ENCODE assay signal across 20 cellular contexts in the genomic region with DNA sequence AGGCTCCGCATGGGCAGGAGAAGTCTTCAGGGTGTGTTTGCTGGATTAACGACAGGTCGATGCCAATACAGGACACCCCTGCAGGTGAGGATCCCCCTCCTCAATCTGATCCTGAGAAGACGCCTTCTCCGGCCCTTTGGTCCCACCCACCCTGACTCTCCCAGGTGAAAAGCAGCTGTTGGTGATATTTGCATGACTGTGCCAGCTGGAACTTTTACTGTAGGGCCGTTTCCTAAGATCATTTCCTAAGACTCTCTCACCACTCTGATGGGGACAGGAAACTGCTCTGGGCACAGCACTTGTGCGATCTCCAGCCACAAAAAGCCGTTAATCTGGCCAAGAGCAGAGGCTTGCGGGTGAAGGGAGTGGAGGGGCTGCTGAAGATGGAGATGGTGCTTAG. TPM values are rescaled to one million over a fixed set of nuclear protein-coding genes. Genes with fewer than 3 reads are reported as not detected.
DNase-seq lines count a peak whose midpoint lies in the region; ATAC-seq and TF ChIP-seq lines count a peak whose summit lies in the region.
"Had no signal": no experiment of that assay in that cellular context is flagged by ENCODE, and none has a peak within 500 bp of the region (broad histone marks: within the 10 kb centered on the region; RNA-seq: fewer than 3 reads in every experiment).

No MANE protein-coding gene starts in this region.

- no peak overlapping the region for H3K4ac ChIP-seq in IMR-90 (ENCODE audit: low read depth, low read length)

- peaks cover 5% of the 10 kb centered on the region for H3K27me3 ChIP-seq in IMR-90 (ENCODE audit: control insufficient read depth, insufficient read depth, low read length)
- H3K27me3 ChIP-seq: thyroid gland had no signal

- no peak overlapping the region for H2AK9ac ChIP-seq in IMR-90 (replicated peaks; ENCODE audit: low read depth, low read length, poor library complexity)

- H4K8ac ChIP-seq in IMR-90 (ENCODE audit: low read depth in 2 of 2, low read length in 2 of 2), result no peak overlapping the region

- H2AK5ac ChIP-seq in IMR-90 (ENCODE audit: low read depth, low read length), result no peak overlapping the region

- in situ Hi-C loops in IMR-90 (cut with MboI; ENCODE audit: low sequenced_read_pairs), result no loop called here

- intact Hi-C loops in IMR-90 (cut with micrococcal nuclease), result no loop called here

- no peak overlapping the region for H2BK15ac ChIP-seq in IMR-90 (ENCODE audit: low read depth, low read length)

- CTCF ChIA-PET in IMR-90 (lab: Yijun Ruan, JAX), result no interaction called here

- no peak overlapping the region for H2BK20ac ChIP-seq in IMR-90 (ENCODE audit: low read depth, low read length)

- no peak for TF ChIP-seq RAD21 in IMR-90 (IDR thresholded peaks at IDR 0.05; ENCODE audit: low read length)

- H2AFZ ChIP-seq in IMR-90 (replicated peaks; ENCODE audit: low read length, poor library complexity), result peak overlapping the region; percentile 67

- DNase-seq in IMR-90 (no peak), NOMO-1 treated with dmso at 0.1 percent for 144 hours (lab: John Stamatoyannopoulos, UW; ENCODE audit: unreplicated experiment) (peak; percentile 37), dermis blood vessel endothelial cell (peak; percentile 39), type B pancreatic cell (ENCODE audit: extremely low spot score, unreplicated experiment) (no peak), DMS114 treated with DMSO at 0.1 percent for 48 hours (lab: John Stamatoyannopoulos, UW; ENCODE audit: unreplicated experiment) (no peak), activated gamma-delta T cell (lab: John Stamatoyannopoulos, UW) (no peak), COR-L47 (lab: John Stamatoyannopoulos, UW) (no peak)
- DNase-seq: activated effector memory CD4-positive, alpha-beta T cell treated with Interleukin-2 at 50 U/mL for 16 hours; activated naive CD8-positive, alpha-beta T cell treated with anti-CD3 and anti-CD28 coated beads, Interleukin-2, amount 50 U/mL, for 24 hours; DND-41; glutamatergic neuron; NCI-H146; NCI-H774; occipital lobe; PC-3; SHP77; stimulated activated CD4-positive, alpha-beta T cell treated with anti-CD3 and anti-CD28 coated beads, Interleukin-4, amount 100 ng/mL, for 1 hour; stimulated activated naive CD8-positive, alpha-beta T cell treated with anti-CD3 and anti-CD28 coated beads, Interleukin-15, Interleukin-2, amounts not matched to agents 100 U/mL and 50 U/mL, for 24 hours; thyroid gland had no signal

- no peak overlapping the region for H3K9ac ChIP-seq in IMR-90 (ENCODE audit: low read depth, low read length)

- no peak overlapping the region for H3K18ac ChIP-seq in IMR-90 (ENCODE audit: low read depth, low read length)

- no peaks in the 10 kb centered on the region for H3K79me1 ChIP-seq in IMR-90 (ENCODE audit: low read depth in 1 of 2, low read length in 2 of 2)

- peaks cover 3% of the 10 kb centered on the region for H3K4me1 ChIP-seq in IMR-90 (ENCODE audit: control insufficient read depth, insufficient read depth, low read length)

- no peak for TF ChIP-seq POLR2A in IMR-90 (IDR thresholded peaks at IDR 0.05; ENCODE audit: low read depth, low read length)

- H2BK5ac ChIP-seq in IMR-90 (ENCODE audit: low read depth, low read length, poor library complexity, severe bottlenecking), result no peak overlapping the region

- peak overlapping the region; percentile 11 for H3K27ac Mint-ChIP-seq in type B pancreatic cell
- H3K27ac Mint-ChIP-seq: activated naive CD8-positive, alpha-beta T cell treated with anti-CD3 and anti-CD28 coated beads, Interleukin-2, amount 50 U/mL, for 24 hours had no signal

- no peaks in the 10 kb centered on the region for H3K36me3 Mint-ChIP-seq in type B pancreatic cell
- H3K36me3 Mint-ChIP-seq: brain had no signal

- no peak for ATAC-seq in IMR-90 (ENCODE audit: low read depth)
- ATAC-seq: activated naive CD8-positive, alpha-beta T cell treated with anti-CD3 and anti-CD28 coated beads, Interleukin-2, amount 50 U/mL, for 24 hours; PC-3; stimulated activated naive CD8-positive, alpha-beta T cell treated with anti-CD3 and anti-CD28 coated beads, Interleukin-15, Interleukin-2, amounts not matched to agents 100 U/mL and 50 U/mL, for 24 hours had no signal

- H3K36me3 ChIP-seq in IMR-90 (ENCODE audit: control insufficient read depth, insufficient read depth, low read length), result no peaks in the 10 kb centered on the region
- H3K36me3 ChIP-seq: thyroid gland had no signal

- H3K4me3 Mint-ChIP-seq in type B pancreatic cell, result no peak overlapping the region
- H3K4me3 Mint-ChIP-seq: activated naive CD8-positive, alpha-beta T cell treated with anti-CD3 and anti-CD28 coated beads, Interleukin-2, amount 50 U/mL, for 24 hours; brain had no signal

- WGBS in IMR-90 (ENCODE audit: extremely low coverage in 2 of 2, insufficient read length in 1 of 2), 2 experiments, result 53% methylated on average over 3 of the region's 9 CpGs; no CpG with 5 or more reads in 1 of the 2 experiments

- no peak overlapping the region for H4K5ac ChIP-seq in IMR-90 (ENCODE audit: low read depth, low read length)

- dilution Hi-C loops in IMR-90 (cut with HindIII; ENCODE audit: low sequenced_read_pairs, unreplicated experiment), result no loop called here

- no peaks in the 10 kb centered on the region for H3K9me1 ChIP-seq in IMR-90 (ENCODE audit: insufficient read depth, low read length)

- H3K4me2 ChIP-seq in IMR-90 (ENCODE audit: low read depth, low read length), result no peak overlapping the region

- no peak overlapping the region for H4K91ac ChIP-seq in IMR-90 (ENCODE audit: insufficient read depth, low read depth, low read length)

- H3K23ac ChIP-seq in IMR-90 (ENCODE audit: low read depth, low read length), result no peak overlapping the region

- POLR2A ChIA-PET in IMR-90 (lab: Charles Lee; ENCODE audit: unreplicated experiment), result interaction anchor here (0.6 kb wide), 1 partner anchor 26 kb away, joined by 3 read pairs; no protein-coding TSS in a partner anchor

- no TSS peak for BruUV-seq in IMR-90 (replicated peaks; lab: Mats Ljungman, UMichigan)

- H3K56ac ChIP-seq in IMR-90 (ENCODE audit: extremely low read depth, insufficient read depth, low read length), result no peak overlapping the region

- H3K27me3 Mint-ChIP-seq in type B pancreatic cell, result no peaks in the 10 kb centered on the region

- peaks cover 6% of the 10 kb centered on the region for H3K4me1 Mint-ChIP-seq in type B pancreatic cell (ENCODE audit: unreplicated experiment)
- H3K4me1 Mint-ChIP-seq: activated naive CD8-positive, alpha-beta T cell treated with anti-CD3 and anti-CD28 coated beads, Interleukin-2, amount 50 U/mL, for 24 hours had no signal

- no peak overlapping the region for H3K14ac ChIP-seq in IMR-90 (replicated peaks; ENCODE audit: low read depth, low read length)

- no peak overlapping the region for H3K4me3 ChIP-seq in IMR-90 (ENCODE audit: insufficient read depth, low read depth, low read length)
- H3K4me3 ChIP-seq: thyroid gland had no signal

- H2BK120ac ChIP-seq in IMR-90 (ENCODE audit: low read depth, low read length), result no peak overlapping the region

- TF ChIP-seq CTCF in IMR-90 (conservative IDR thresholded peaks at IDR 0.05; ENCODE audit: low read depth, low read length) (no peak), type B pancreatic cell (conservative IDR thresholded peaks at IDR 0.05) (no peak)

- no peaks in the 10 kb centered on the region for H3K9me3 ChIP-seq in IMR-90 (ENCODE audit: control insufficient read depth, insufficient read depth, low read length)
- H3K9me3 ChIP-seq: thyroid gland had no signal

- no peaks in the 10 kb centered on the region for H4K20me1 ChIP-seq in IMR-90 (ENCODE audit: insufficient read depth, low read length)

- no peaks in the 10 kb centered on the region for H3K9me3 Mint-ChIP-seq in type B pancreatic cell
- H3K9me3 Mint-ChIP-seq: activated naive CD8-positive, alpha-beta T cell treated with anti-CD3 and anti-CD28 coated beads, Interleukin-2, amount 50 U/mL, for 24 hours; brain had no signal

- H3K27ac ChIP-seq in IMR-90 (ENCODE audit: insufficient read depth, low read length), result no peak overlapping the region
- H3K27ac ChIP-seq: thyroid gland had no signal

TF ChIP-seq in IMR-90, 13 proteins besides CTCF, POLR2A, EP300 and RAD21 (continues in another document):
- no peak for TF ChIP-seq RCOR1 (IDR thresholded peaks at IDR 0.05; ENCODE audit: insufficient replicate concordance, low read length)
- no peak for TF ChIP-seq SMC3 (IDR thresholded peaks at IDR 0.05; ENCODE audit: low read depth, low read length)
- TF ChIP-seq FOS (IDR thresholded peaks at IDR 0.05; ENCODE audit: low read depth, low read length), result no peak
- TF ChIP-seq MAFK (IDR thresholded peaks at IDR 0.05; ENCODE audit: low read depth, low read length), result no peak
- TF ChIP-seq, protein P1, sequence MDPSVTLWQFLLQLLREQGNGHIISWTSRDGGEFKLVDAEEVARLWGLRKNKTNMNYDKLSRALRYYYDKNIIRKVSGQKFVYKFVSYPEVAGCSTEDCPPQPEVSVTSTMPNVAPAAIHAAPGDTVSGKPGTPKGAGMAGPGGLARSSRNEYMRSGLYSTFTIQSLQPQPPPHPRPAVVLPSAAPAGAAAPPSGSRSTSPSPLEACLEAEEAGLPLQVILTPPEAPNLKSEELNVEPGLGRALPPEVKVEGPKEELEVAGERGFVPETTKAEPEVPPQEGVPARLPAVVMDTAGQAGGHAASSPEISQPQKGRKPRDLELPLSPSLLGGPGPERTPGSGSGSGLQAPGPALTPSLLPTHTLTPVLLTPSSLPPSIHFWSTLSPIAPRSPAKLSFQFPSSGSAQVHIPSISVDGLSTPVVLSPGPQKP (IDR thresholded peaks at IDR 0.05; ENCODE audit: borderline replicate concordance, low read depth, low read length), result no peak
- no peak for TF ChIP-seq CHD1 (IDR thresholded peaks at IDR 0.05; ENCODE audit: low read depth, low read length)
- TF ChIP-seq NFE2L2 (IDR thresholded peaks at IDR 0.05; ENCODE audit: low read depth, low read length), result no peak
- TF ChIP-seq, protein P2, sequence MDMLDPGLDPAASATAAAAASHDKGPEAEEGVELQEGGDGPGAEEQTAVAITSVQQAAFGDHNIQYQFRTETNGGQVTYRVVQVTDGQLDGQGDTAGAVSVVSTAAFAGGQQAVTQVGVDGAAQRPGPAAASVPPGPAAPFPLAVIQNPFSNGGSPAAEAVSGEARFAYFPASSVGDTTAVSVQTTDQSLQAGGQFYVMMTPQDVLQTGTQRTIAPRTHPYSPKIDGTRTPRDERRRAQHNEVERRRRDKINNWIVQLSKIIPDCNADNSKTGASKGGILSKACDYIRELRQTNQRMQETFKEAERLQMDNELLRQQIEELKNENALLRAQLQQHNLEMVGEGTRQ (IDR thresholded peaks at IDR 0.05; ENCODE audit: low read depth, low read length), result no peak
- no peak for TF ChIP-seq BHLHE40 (IDR thresholded peaks at IDR 0.05; ENCODE audit: low read depth, low read length)
- no peak for TF ChIP-seq MXI1 (IDR thresholded peaks at IDR 0.05; ENCODE audit: borderline replicate concordance, low read depth, low read length)
- no peak for TF ChIP-seq RFX5 (IDR thresholded peaks at IDR 0.05; ENCODE audit: low read depth, low read length)

RNA-seq across cellular contexts. Expression of a gene that starts 16.8 kb away (rescaled TPM):
- total RNA-seq in IMR-90 (2012; rRNA removed) (163 and 241 TPM in 2 replicates), dermis blood vessel endothelial cell (115 and 226 TPM in 2 replicates), type B pancreatic cell (ENCODE audit: low replicate concordance) (327 and 340 TPM in 2 replicates)
- polyA plus RNA-seq in IMR-90 (2012; rRNA removed), result 163 and 181 TPM in 2 replicates
- polyA plus RNA-seq in IMR-90 (2012; cell fraction: cytosol; rRNA removed), result 141 and 165 TPM in 2 replicates
- polyA plus RNA-seq in IMR-90 (2012; cell fraction: nucleus; rRNA removed; ENCODE audit: low replicate concordance), result 111 and 312 TPM in 2 replicates

Comparison
In these comparisons a context has a peak if more than half of its experiments do, and no peak if none do; other contexts are left out.
1. DNase-seq: peak in NOMO-1 treated with dmso at 0.1 percent for 144 hours (single experiment) and dermis blood vessel endothelial cell (single experiment); none in IMR-90 (single experiment), type B pancreatic cell (single experiment), DMS114 treated with DMSO at 0.1 percent for 48 hours (single experiment), activated gamma-delta T cell (single experiment) and COR-L47 (single experiment).